22 cellular contexts compared by ENCODE assay signal in the genomic region with DNA sequence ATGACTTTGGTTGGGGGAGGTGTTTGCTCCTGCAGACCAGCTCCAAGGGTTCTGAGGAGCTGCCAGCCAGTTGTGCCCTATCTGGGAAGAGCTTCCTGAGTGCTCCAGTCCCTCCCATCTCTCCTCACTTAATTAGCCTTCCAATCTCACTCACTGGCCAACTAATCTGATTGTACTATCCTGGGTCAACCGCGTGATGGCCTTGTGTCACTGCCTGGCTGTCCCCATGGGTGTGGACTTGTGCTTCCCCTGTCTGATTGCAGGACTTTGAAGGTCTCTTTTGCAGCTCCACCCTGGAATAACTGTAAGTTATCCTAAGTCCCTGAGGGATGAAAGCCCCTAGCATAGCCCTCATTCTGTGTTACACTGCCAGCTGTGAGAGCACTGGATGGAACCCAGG.
"Had no signal": no experiment of that assay in that cellular context is flagged by ENCODE, and none has a peak within 500 bp of the region (broad histone marks: within the 10 kb centered on the region; RNA-seq: fewer than 3 reads in every experiment).

No MANE protein-coding gene starts in this region.

- H3K4me1 ChIP-seq: upper lobe of right lung had no signal

- H3K9ac ChIP-seq: parathyroid adenoma had no signal

- H3K36me3 ChIP-seq: neutrophil, upper lobe of right lung had no signal

- DNase-seq: activated B cell treated with CpG ODN at 0.5 μM for 24 hours; activated CD4-positive, alpha-beta T cell treated with anti-CD3 and anti-CD28 coated beads for 48 hours; activated CD8-positive, alpha-beta T cell treated with anti-CD3 and anti-CD28 coated beads for 36 hours; activated effector memory CD4-positive, alpha-beta T cell treated with Interleukin-2 at 50 U/mL for 16 hours; activated naive CD4-positive, alpha-beta T cell treated with anti-CD3 and anti-CD28 coated beads, Interleukin-2, amount 50 U/mL, for 16 hours; activated T-cell treated with anti-CD3 and anti-CD28 coated beads, Interleukin-2, amount 50 U/mL, for 4 hours; foreskin melanocyte; head of caudate nucleus; naive thymus-derived CD8-positive, alpha-beta T cell; stimulated activated CD4-positive, alpha-beta T cell treated with anti-CD3 and anti-CD28 coated beads, Interleukin-4, amount 100 ng/mL, for 4 hours; stimulated activated CD8-positive, alpha-beta memory T cell treated with anti-CD3 and anti-CD28 coated beads, Interleukin-4, amount 100 ng/mL, for 48 hours; stimulated activated naive CD8-positive, alpha-beta T cell treated with anti-CD3 and anti-CD28 coated beads, Interleukin-15, Interleukin-2, amounts not matched to agents 100 U/mL and 50 U/mL, for 24 hours; T-helper 1 cell; T1000; upper lobe of right lung had no signal

- H3K9me3 ChIP-seq: neutrophil, upper lobe of right lung had no signal

- ATAC-seq: activated CD8-positive, alpha-beta T cell treated with anti-CD3 and anti-CD28 coated beads for 36 hours; activated T-cell treated with anti-CD3 and anti-CD28 coated beads, Interleukin-2, amount 50 U/mL, for 4 hours; naive thymus-derived CD8-positive, alpha-beta T cell; stimulated activated naive CD8-positive, alpha-beta T cell treated with anti-CD3 and anti-CD28 coated beads, Interleukin-15, Interleukin-2, amounts not matched to agents 100 U/mL and 50 U/mL, for 24 hours; upper lobe of right lung had no signal

- H3K4me2 ChIP-seq: smooth muscle cell had no signal

- FAIRE-seq: astrocyte, bronchial epithelial cell had no signal

- H3K27me3 ChIP-seq: neutrophil, upper lobe of right lung had no signal

- H2AFZ ChIP-seq: parathyroid adenoma had no signal

- H3K27ac ChIP-seq: epithelial cell of prostate, neutrophil, parathyroid adenoma, upper lobe of right lung had no signal

- H3K4me3 ChIP-seq: lung, smooth muscle cell, upper lobe of right lung had no signal
